8 cellular contexts compared by ENCODE assay signal in the genomic region with DNA sequence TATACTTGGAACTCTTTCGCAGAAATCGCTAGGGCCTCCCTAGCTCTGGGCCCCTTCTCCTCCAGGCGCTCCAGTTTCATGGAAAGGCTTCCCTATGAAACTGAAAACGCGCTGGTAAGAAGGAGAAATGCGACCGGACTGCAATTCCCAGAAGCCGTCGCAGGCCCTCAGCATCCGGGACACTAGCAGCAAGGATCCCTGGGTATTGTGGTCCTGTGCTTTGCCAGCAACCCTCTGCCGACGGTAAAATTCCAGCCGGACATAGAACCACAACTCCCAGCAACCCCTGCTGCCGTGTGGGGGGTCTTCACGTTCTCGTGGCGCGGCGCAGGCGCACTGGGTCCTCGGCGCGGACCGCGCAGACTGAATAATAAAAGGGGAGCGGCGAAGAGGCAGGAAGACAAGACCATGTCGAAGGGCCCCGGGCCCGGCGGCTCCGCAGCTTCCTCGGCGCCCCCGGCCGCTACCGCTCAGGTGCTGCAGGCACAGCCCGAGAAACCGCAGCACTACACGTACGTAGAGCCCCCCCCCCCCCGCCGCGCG. TPM values are rescaled to one million over a fixed set of nuclear protein-coding genes. Genes with fewer than 3 reads are reported as not detected.
DNase-seq lines count a peak whose midpoint lies in the region; FAIRE-seq and TF ChIP-seq lines count a peak whose summit lies in the region.

A gene with protein sequence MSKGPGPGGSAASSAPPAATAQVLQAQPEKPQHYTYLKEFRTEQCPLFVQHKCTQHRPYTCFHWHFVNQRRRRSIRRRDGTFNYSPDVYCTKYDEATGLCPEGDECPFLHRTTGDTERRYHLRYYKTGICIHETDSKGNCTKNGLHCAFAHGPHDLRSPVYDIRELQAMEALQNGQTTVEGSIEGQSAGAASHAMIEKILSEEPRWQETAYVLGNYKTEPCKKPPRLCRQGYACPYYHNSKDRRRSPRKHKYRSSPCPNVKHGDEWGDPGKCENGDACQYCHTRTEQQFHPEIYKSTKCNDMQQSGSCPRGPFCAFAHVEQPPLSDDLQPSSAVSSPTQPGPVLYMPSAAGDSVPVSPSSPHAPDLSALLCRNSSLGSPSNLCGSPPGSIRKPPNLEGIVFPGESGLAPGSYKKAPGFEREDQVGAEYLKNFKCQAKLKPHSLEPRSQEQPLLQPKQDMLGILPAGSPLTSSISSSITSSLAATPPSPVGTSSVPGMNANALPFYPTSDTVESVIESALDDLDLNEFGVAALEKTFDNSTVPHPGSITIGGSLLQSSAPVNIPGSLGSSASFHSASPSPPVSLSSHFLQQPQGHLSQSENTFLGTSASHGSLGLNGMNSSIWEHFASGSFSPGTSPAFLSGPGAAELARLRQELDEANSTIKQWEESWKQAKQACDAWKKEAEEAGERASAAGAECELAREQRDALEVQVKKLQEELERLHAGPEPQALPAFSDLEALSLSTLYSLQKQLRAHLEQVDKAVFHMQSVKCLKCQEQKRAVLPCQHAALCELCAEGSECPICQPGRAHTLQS (plus strand): TSS at position 334 of the 543 bp plus-strand sequence. CDS start 75 bp downstream, at position 409.

- 0% methylated on average over 18 to 28 of the region's 45 CpGs for WGBS in esophagus squamous epithelium, 2 donors

- peaks cover 47% of the 10 kb centered on the region for H3K4me1 Mint-ChIP-seq in activated T-helper 1 cell treated with anti-CD3 and anti-CD28 coated beads, Interleukin-12 subunit alpha, Interleukin-12 subunit beta, Interleukin-2, Interleukin-4 antibody, amounts not matched to agents 30 ng/mL and 10 ng/mL and 1 ng/mL, durations not matched to agents 14 hours and 24 hours and 36 hours (ENCODE audit: low read depth)

- FAIRE-seq in H54 (lab: Jason Lieb, UNC), result peak; percentile 58

- H3K36me3 ChIP-seq in esophagus squamous epithelium, result no peaks in the 10 kb centered on the region
- peaks cover 0 to 4% of the 10 kb centered on the region in 2 donors for H3K36me3 ChIP-seq in muscle layer of duodenum (ENCODE audit: control insufficient read depth in 1 of 2, insufficient read depth in 2 of 2, low read length in 2 of 2)

- intact Hi-C loops in activated T-helper 1 cell treated with anti-CD3 and anti-CD28 coated beads, Interleukin-12 subunit alpha, Interleukin-12 subunit beta, Interleukin-2, Interleukin-4 antibody, amounts not matched to agents 30 ng/mL and 10 ng/mL and 1 ng/mL, durations not matched to agents 14 hours and 24 hours and 36 hours (cut with micrococcal nuclease), result loop anchor here (1.0 to 10.0 kb wide), 7 partner anchors 43 to 953 kb away; a partner anchor contains a TSS
- intact Hi-C loops in esophagus squamous epithelium (cut with DNase I), result no loop called here

- peak in 4 of 6 experiments; percentile 9 to 54 (median 14) for TF ChIP-seq CTCF in esophagus squamous epithelium (IDR thresholded peaks at IDR 0.05)

- H3K27me3 Mint-ChIP-seq in activated T-helper 1 cell treated with anti-CD3 and anti-CD28 coated beads, Interleukin-12 subunit alpha, Interleukin-12 subunit beta, Interleukin-2, Interleukin-4 antibody, amounts not matched to agents 30 ng/mL and 10 ng/mL and 1 ng/mL, durations not matched to agents 14 hours and 24 hours and 36 hours (ENCODE audit: insufficient read depth), result peaks cover 2% of the 10 kb centered on the region

- H3K27ac Mint-ChIP-seq in activated T-helper 1 cell treated with anti-CD3 and anti-CD28 coated beads, Interleukin-12 subunit alpha, Interleukin-12 subunit beta, Interleukin-2, Interleukin-4 antibody, amounts not matched to agents 30 ng/mL and 10 ng/mL and 1 ng/mL, durations not matched to agents 14 hours and 24 hours and 36 hours, result peak within 1 kb of the TSS; percentile 99

- TF ChIP-seq POLR2A in H54 (IDR thresholded peaks at IDR 0.05; ENCODE audit: low read depth, low read length), result no peak
- TF ChIP-seq POLR2A in esophagus squamous epithelium (IDR thresholded peaks at IDR 0.05), result peak in 2 of 4 donors; percentile 7 to 84

- no peaks in the 10 kb centered on the region for H3K9me3 ChIP-seq in esophagus squamous epithelium
- H3K9me3 ChIP-seq in muscle layer of duodenum (ENCODE audit: control insufficient read depth in 1 of 2, low read length in 2 of 2), result no peaks in the 10 kb centered on the region

- H3K36me3 Mint-ChIP-seq in activated T-helper 1 cell treated with anti-CD3 and anti-CD28 coated beads, Interleukin-12 subunit alpha, Interleukin-12 subunit beta, Interleukin-2, Interleukin-4 antibody, amounts not matched to agents 30 ng/mL and 10 ng/mL and 1 ng/mL, durations not matched to agents 14 hours and 24 hours and 36 hours (ENCODE audit: low read depth), result peaks cover 7% of the 10 kb centered on the region

- H3K4me3 ChIP-seq in esophagus squamous epithelium (peak within 1 kb of the TSS; percentile 58 to 94 (median 68)), muscle layer of duodenum (ENCODE audit: low read depth in 1 of 2, low read length in 2 of 2) (peak within 1 kb of the TSS; percentile 56 to 86)

- H3K9me3 Mint-ChIP-seq in activated T-helper 1 cell treated with anti-CD3 and anti-CD28 coated beads, Interleukin-12 subunit alpha, Interleukin-12 subunit beta, Interleukin-2, Interleukin-4 antibody, amounts not matched to agents 30 ng/mL and 10 ng/mL and 1 ng/mL, durations not matched to agents 14 hours and 24 hours and 36 hours, result no peaks in the 10 kb centered on the region

- peaks cover 29 to 87% (median 44%) of the 10 kb centered on the region in 3 donors for H3K4me1 ChIP-seq in esophagus squamous epithelium
- peaks cover 15 to 28% of the 10 kb centered on the region in 2 donors for H3K4me1 ChIP-seq in muscle layer of duodenum (ENCODE audit: control insufficient read depth in 1 of 2, insufficient read depth in 2 of 2, low read length in 2 of 2)

- no peaks in the 10 kb centered on the region for H3K27me3 ChIP-seq in esophagus squamous epithelium
- no peaks in the 10 kb centered on the region for H3K27me3 ChIP-seq in muscle layer of duodenum (ENCODE audit: low read depth, low read length)

- H3K27ac ChIP-seq in esophagus squamous epithelium, result peak within 1 kb of the TSS; percentile 97 to 100 (median 98)
- H3K27ac ChIP-seq in muscle layer of duodenum (ENCODE audit: low read length), result peak within 1 kb of the TSS; percentile 100

- DNase-seq in DMS53 treated with DMSO at 0.1 percent for 48 hours (lab: John Stamatoyannopoulos, UW; ENCODE audit: unreplicated experiment), result peak; percentile 98
- DNase-seq in H54 (ENCODE audit: insufficient read length, low spot score), result peak; percentile 91
- peak; percentile 98 for DNase-seq in LoVo (ENCODE audit: low spot score)
- peak; percentile 98 for DNase-seq in RPMI8226
- DNase-seq in activated T-helper 1 cell treated with anti-CD3 and anti-CD28 coated beads, Interleukin-12 subunit alpha, Interleukin-12 subunit beta, Interleukin-2, Interleukin-4 antibody, amounts not matched to agents 30 ng/mL and 10 ng/mL and 1 ng/mL, durations not matched to agents 14 hours and 24 hours and 36 hours (ENCODE audit: low spot score), result peak; percentile 94
- peak; percentile 90 for DNase-seq in esophagus squamous epithelium (lab: John Stamatoyannopoulos, UW)
- DNase-seq in stimulated activated CD8-positive, alpha-beta memory T cell treated with anti-CD3 and anti-CD28 coated beads, Interleukin-7, amount 100 ng/mL, for 1 hour (ENCODE audit: low read depth in 2 of 2), result peak; percentile 86 to 88

- peak within 1 kb of the TSS; percentile 92 for H3K4me3 Mint-ChIP-seq in activated T-helper 1 cell treated with anti-CD3 and anti-CD28 coated beads, Interleukin-12 subunit alpha, Interleukin-12 subunit beta, Interleukin-2, Interleukin-4 antibody, amounts not matched to agents 30 ng/mL and 10 ng/mL and 1 ng/mL, durations not matched to agents 14 hours and 24 hours and 36 hours

RNA-seq across cellular contexts. Expression of the gene that starts here (rescaled TPM):
- 26.0 and 26.9 TPM in 2 replicates for total RNA-seq in activated T-helper 1 cell treated with anti-CD3 and anti-CD28 coated beads, Interleukin-12 subunit alpha, Interleukin-12 subunit beta, Interleukin-2, Interleukin-4 antibody, amounts not matched to agents 30 ng/mL and 10 ng/mL and 1 ng/mL, durations not matched to agents 14 hours and 24 hours and 36 hours
- 10 to 100 TPM; 14.8 to 27.3 (median 20.4) TPM for total RNA-seq in esophagus squamous epithelium

Comparison
In these comparisons a context has a peak if more than half of its experiments do, and no peak if none do; other contexts are left out.
1. Peak in every context shown above with its lines: DNase-seq, H3K4me3 ChIP-seq and H3K27ac ChIP-seq.